In the genomic region with DNA sequence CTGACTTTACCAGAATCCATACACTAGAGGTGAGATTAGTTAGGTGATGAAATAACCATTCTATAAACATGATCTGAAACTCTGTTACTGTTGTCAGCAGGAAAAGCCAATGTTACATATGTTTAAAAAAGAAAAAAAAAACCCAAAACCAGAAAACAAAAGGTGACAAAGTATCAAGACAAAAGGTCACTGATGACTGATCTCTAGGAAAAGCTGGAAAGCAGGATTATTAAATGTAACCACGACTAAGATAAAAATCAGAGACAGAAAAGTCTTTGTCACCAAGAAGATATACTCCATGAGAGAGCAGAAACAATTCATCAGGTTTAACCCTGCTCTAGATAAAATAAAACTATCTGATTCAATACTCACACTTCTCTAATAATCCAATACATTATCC, we compare ENCODE assay signal across 12 cellular contexts. TPM values are rescaled to one million over a fixed set of nuclear protein-coding genes. Genes with fewer than 3 reads are reported as not detected.
DNase-seq lines count a peak whose midpoint lies in the region; ATAC-seq and TF ChIP-seq lines count a peak whose summit lies in the region.
"Had no signal": no experiment of that assay in that cellular context is flagged by ENCODE, and none has a peak within 500 bp of the region (broad histone marks: within the 10 kb centered on the region; RNA-seq: fewer than 3 reads in every experiment).

No MANE protein-coding gene starts in this region.

- no peak overlapping the region for H3K56ac ChIP-seq in H9 (ENCODE audit: insufficient read length, low read depth, low read length)

- no peak overlapping the region for H3K9ac ChIP-seq in H9 (ENCODE audit: extremely low read depth, insufficient read length, low read length)

- H3K9me3 Mint-ChIP-seq in activated naive CD4-positive, alpha-beta T cell treated with anti-CD3 and anti-CD28 coated beads for 36 hours = no peaks in the 10 kb centered on the region
- H3K9me3 Mint-ChIP-seq in stimulated activated effector memory CD8-positive, alpha-beta T cell treated with anti-CD3 and anti-CD28 coated beads, Interleukin-12 subunit alpha, Interleukin-12 subunit beta, amount 100 ng/mL, for 72 hours = no peaks in the 10 kb centered on the region
- H3K9me3 Mint-ChIP-seq in H9 = no peaks in the 10 kb centered on the region

- CTCF ChIA-PET in activated naive CD4-positive, alpha-beta T cell treated with anti-CD3 and anti-CD28 coated beads for 36 hours (lab: Charles Lee) = interaction anchor here (1.0 to 1.3 kb wide), 2 partner anchors 8 to 33 kb away, joined by 3 read pairs; no protein-coding TSS in a partner anchor

- no peak overlapping the region for H4K91ac ChIP-seq in H9 (ENCODE audit: insufficient read length, low read depth, low read length)

- no peak for ATAC-seq in T-helper 17 cell
- ATAC-seq in stimulated activated effector memory CD8-positive, alpha-beta T cell treated with anti-CD3 and anti-CD28 coated beads, Interleukin-12 subunit alpha, Interleukin-12 subunit beta, amount 100 ng/mL, for 72 hours = no peak
- no peak for ATAC-seq in Right ventricle myocardium inferior

- H3K18ac ChIP-seq in H9 (ENCODE audit: insufficient read length, low read depth, low read length) = no peak overlapping the region

- H3K4ac ChIP-seq in H9 (ENCODE audit: low read depth, low read length) = no peak overlapping the region

- no peak overlapping the region for H3T11ph ChIP-seq in H9 (ENCODE audit: low read length)

- intact Hi-C loops in activated naive CD4-positive, alpha-beta T cell treated with anti-CD3 and anti-CD28 coated beads for 36 hours (cut with micrococcal nuclease) = no loop called here
- intact Hi-C loops in Right ventricle myocardium inferior (cut with DNase I) = no loop called here

- no peak overlapping the region for H3K23ac ChIP-seq in H9 (ENCODE audit: insufficient read length, low read depth, low read length)

- peaks cover 4% of the 10 kb centered on the region for H3K23me2 ChIP-seq in H9 (ENCODE audit: insufficient read length, low read depth, low read length, poor library complexity, severe bottlenecking)

- H3K27me3 Mint-ChIP-seq in activated naive CD4-positive, alpha-beta T cell treated with anti-CD3 and anti-CD28 coated beads for 36 hours (ENCODE audit: low read depth) = no peaks in the 10 kb centered on the region
- H3K27me3 Mint-ChIP-seq in T-helper 17 cell (no peaks in the 10 kb centered on the region), H9 (ENCODE audit: low read depth) (no peaks in the 10 kb centered on the region)

- no peaks in the 10 kb centered on the region for H3K9me3 ChIP-seq in T-helper 17 cell (ENCODE audit: control insufficient read depth, low read length, poor library complexity, severe bottlenecking)
- no peaks in the 10 kb centered on the region for H3K9me3 ChIP-seq in H9 (ENCODE audit: control insufficient read depth, low read depth, low read length)
- H3K9me3 ChIP-seq: ovary, testis had no signal

- DNase-seq in activated naive CD4-positive, alpha-beta T cell treated with anti-CD3 and anti-CD28 coated beads for 36 hours = no peak
- DNase-seq in activated naive CD4-positive, alpha-beta T cell treated with Interleukin-2 at 50 U/mL for 16 hours = no peak
- DNase-seq in T-helper 17 cell (no peak), epithelial cell of prostate (ENCODE audit: low read depth, low spot score) (no peak), HuH-7 (ENCODE audit: low spot score) (no peak), H9 (no peak), Right ventricle myocardium inferior (ENCODE audit: missing footprints) (no peak)
- no peak for DNase-seq in stimulated activated effector memory CD8-positive, alpha-beta T cell treated with anti-CD3 and anti-CD28 coated beads, Interleukin-12 subunit alpha, Interleukin-12 subunit beta, amount 100 ng/mL, for 72 hours (ENCODE audit: low spot score in 2 of 2)
- DNase-seq: anterior cingulate cortex, mammary epithelial cell, ovary, testis had no signal

- H2BK5ac ChIP-seq in H9 (ENCODE audit: insufficient read length, low read length) = no peak overlapping the region

- H2BK120ac ChIP-seq in H9 (ENCODE audit: low read depth, low read length, poor library complexity, severe bottlenecking) = no peak overlapping the region

- WGBS in H9 (ENCODE audit: extremely low coverage, insufficient read length, low lambda C conversion rate) = no CpG with 5 or more reads among the region's 1 CpG

- H2AFZ ChIP-seq in H9 (ENCODE audit: low read length) = no peak overlapping the region

- H4K8ac ChIP-seq in H9 (replicated peaks; ENCODE audit: insufficient read length, low read depth, low read length) = no peak overlapping the region

- H3K27me3 ChIP-seq in H9 (ENCODE audit: insufficient read depth, low read length) = no peaks in the 10 kb centered on the region
- H3K27me3 ChIP-seq: ovary, testis had no signal

- H3K36me3 Mint-ChIP-seq in activated naive CD4-positive, alpha-beta T cell treated with anti-CD3 and anti-CD28 coated beads for 36 hours (ENCODE audit: low read depth) = peaks cover 59% of the 10 kb centered on the region
- H3K36me3 Mint-ChIP-seq in T-helper 17 cell (ENCODE audit: low read depth) (peaks cover 3% of the 10 kb centered on the region), H9 (ENCODE audit: insufficient read depth in 1 of 3, low read depth in 3 of 3) (peaks cover 44 to 88% (median 76%) of the 10 kb centered on the region in 3 experiments)
- peaks cover 100% of the 10 kb centered on the region for H3K36me3 Mint-ChIP-seq in stimulated activated effector memory CD8-positive, alpha-beta T cell treated with anti-CD3 and anti-CD28 coated beads, Interleukin-12 subunit alpha, Interleukin-12 subunit beta, amount 100 ng/mL, for 72 hours

- H3K4me3 Mint-ChIP-seq in activated naive CD4-positive, alpha-beta T cell treated with anti-CD3 and anti-CD28 coated beads for 36 hours = no peak overlapping the region
- peak overlapping the region; percentile 49 for H3K4me3 Mint-ChIP-seq in T-helper 17 cell
- H3K4me3 Mint-ChIP-seq in stimulated activated effector memory CD8-positive, alpha-beta T cell treated with anti-CD3 and anti-CD28 coated beads, Interleukin-12 subunit alpha, Interleukin-12 subunit beta, amount 100 ng/mL, for 72 hours = no peak overlapping the region
- no peak overlapping the region for H3K4me3 Mint-ChIP-seq in H9

- no peak overlapping the region for H2BK12ac ChIP-seq in H9 (ENCODE audit: insufficient read length, low read depth, low read length)

- no peak overlapping the region for H2AK5ac ChIP-seq in H9 (ENCODE audit: insufficient read length, low read length)

- TF ChIP-seq CTCF in H9 (conservative IDR thresholded peaks at IDR 0.05) = no peak

- H3K27ac ChIP-seq in epithelial cell of prostate (peak overlapping the region; percentile 96), H9 (ENCODE audit: insufficient read length, low read depth, low read length) (no peak overlapping the region)
- H3K27ac ChIP-seq: ovary, testis had no signal

- H2BK15ac ChIP-seq in H9 (ENCODE audit: low read depth, low read length) = no peak overlapping the region

- H3K79me1 ChIP-seq in H9 (ENCODE audit: insufficient read depth, low read depth, low read length, poor library complexity, severe bottlenecking) = no peaks in the 10 kb centered on the region

- H3K79me2 ChIP-seq in H9 (ENCODE audit: insufficient read depth, low read length) = peaks cover 36% of the 10 kb centered on the region

- no peaks in the 10 kb centered on the region for H3K4me1 ChIP-seq in H9 (ENCODE audit: insufficient read depth, low read length)

- no peak overlapping the region for H3K4me2 ChIP-seq in H9 (ENCODE audit: insufficient read depth, insufficient read length, low read length)

- H3K14ac ChIP-seq in H9 (ENCODE audit: insufficient read depth, low read length) = no peak overlapping the region

- H2BK20ac ChIP-seq in H9 (ENCODE audit: low read depth, low read length, poor library complexity, severe bottlenecking) = no peak overlapping the region

- H4K20me1 ChIP-seq in H9 (ENCODE audit: control insufficient read depth, insufficient read depth, insufficient read length) = no peaks in the 10 kb centered on the region

- H3K4me1 Mint-ChIP-seq in activated naive CD4-positive, alpha-beta T cell treated with anti-CD3 and anti-CD28 coated beads for 36 hours (ENCODE audit: low read depth) = peaks cover 61% of the 10 kb centered on the region
- H3K4me1 Mint-ChIP-seq in T-helper 17 cell (peaks cover 37% of the 10 kb centered on the region), H9 (peaks cover 15 to 21% of the 10 kb centered on the region in 2 experiments)
- peaks cover 45% of the 10 kb centered on the region for H3K4me1 Mint-ChIP-seq in stimulated activated effector memory CD8-positive, alpha-beta T cell treated with anti-CD3 and anti-CD28 coated beads, Interleukin-12 subunit alpha, Interleukin-12 subunit beta, amount 100 ng/mL, for 72 hours

- peak overlapping the region; percentile 91 for H3K27ac Mint-ChIP-seq in activated naive CD4-positive, alpha-beta T cell treated with anti-CD3 and anti-CD28 coated beads for 36 hours
- H3K27ac Mint-ChIP-seq in T-helper 17 cell (peak overlapping the region; percentile 83), H9 (peak overlapping the region in 1 of 3 experiments; percentile 78; a peak in 1 of 7 replicates)
- H3K27ac Mint-ChIP-seq in stimulated activated effector memory CD8-positive, alpha-beta T cell treated with anti-CD3 and anti-CD28 coated beads, Interleukin-12 subunit alpha, Interleukin-12 subunit beta, amount 100 ng/mL, for 72 hours = peak overlapping the region; percentile 90

- no peak overlapping the region for H4K5ac ChIP-seq in H9 (ENCODE audit: insufficient read length, low read depth, low read length)

RNA-seq across cellular contexts. Expression of gene SETD5, which starts 5.4 kb away (rescaled TPM):
- total RNA-seq in activated naive CD4-positive, alpha-beta T cell treated with anti-CD3 and anti-CD28 coated beads for 36 hours = 100 to 1,000 TPM; 125 to 133 TPM
- total RNA-seq in T-helper 17 cell (100 to 1,000 TPM; 103 to 105 TPM), H9 (2021) (185 and 207 TPM in 2 replicates), Right ventricle myocardium inferior (51.6 TPM)

RNA-seq across cellular contexts. Expression of gene THUMPD3, which starts 29.2 kb away (rescaled TPM):
- total RNA-seq in activated naive CD4-positive, alpha-beta T cell treated with anti-CD3 and anti-CD28 coated beads for 36 hours = 10 to 100 TPM; 46.0 to 48.9 TPM
- total RNA-seq in T-helper 17 cell (10 to 100 TPM; 36.9 to 50.3 TPM), H9 (2021) (57.0 and 58.4 TPM in 2 replicates), Right ventricle myocardium inferior (48.3 TPM)
